Comparison of ENCODE assay signal across 9 cellular contexts in genomic region chr11:57667065-57667714, GRCh38. TPM values are rescaled to one million over a fixed set of nuclear protein-coding genes. Genes with fewer than 3 reads are reported as not detected.
A peak's percentile ranks its signal among the peaks of the same experiment; 100 is the strongest.
DNase-seq lines count a peak whose midpoint lies in the region; ATAC-seq, FAIRE-seq and TF ChIP-seq lines count a peak whose summit lies in the region.
"Had no signal": no experiment of that assay in that cellular context is flagged by ENCODE, and none has a peak within 500 bp of the region (broad histone marks: within the 10 kb centered on the region; RNA-seq: fewer than 3 reads in every experiment).

No MANE protein-coding gene starts in this region.

- H3K36me3 ChIP-seq in keratinocyte (ENCODE audit: control insufficient read depth in 2 of 2, extremely low read depth in 1 of 2, insufficient read depth in 2 of 2, low read length in 2 of 2) = peaks cover 3% of the 10 kb centered on the region in 2 experiments

- peak overlapping the region; percentile 69 to 98 (median 92) for H3K4me3 ChIP-seq in keratinocyte (ENCODE audit: control insufficient read depth in 2 of 3, extremely low read depth in 1 of 3, insufficient read depth in 2 of 3, low read depth in 1 of 3, low read length in 3 of 3)

- H3K4me1 ChIP-seq in keratinocyte (ENCODE audit: control insufficient read depth, extremely low read depth, insufficient read depth, low read length) = peaks cover 19% of the 10 kb centered on the region

- no peaks in the 10 kb centered on the region for H3K27me3 ChIP-seq in keratinocyte (ENCODE audit: control insufficient read depth, extremely low read depth, insufficient read depth, low read length)

- no peak for TF ChIP-seq CTCF in keratinocyte (optimal IDR thresholded peaks at IDR 0.05 in 1 of 3, IDR thresholded peaks at IDR 0.05 in 1 of 3, conservative IDR thresholded peaks at IDR 0.05 in 1 of 3; ENCODE audit: extremely low read depth in 1 of 3, insufficient read depth in 2 of 3, low read length in 3 of 3)

- dilution Hi-C loops in keratinocyte (cut with MboI; ENCODE audit: extremely low pct_ligation_motif_present, low sequenced_read_pairs) = no loop called here

- peak overlapping the region; percentile 99 for H3K4me2 ChIP-seq in keratinocyte (ENCODE audit: control insufficient read depth, extremely low read depth, insufficient read depth, low read depth, low read length)

- H3K9ac ChIP-seq in keratinocyte (ENCODE audit: control insufficient read depth, extremely low read depth, insufficient read depth, low read length) = peak overlapping the region; percentile 98

- H2AFZ ChIP-seq in keratinocyte (ENCODE audit: control insufficient read depth, low read length) = peak overlapping the region; percentile 91

- H3K79me2 ChIP-seq in keratinocyte (ENCODE audit: control insufficient read depth, insufficient read depth, low read length) = peaks cover 39% of the 10 kb centered on the region

- peak; percentile 57 for FAIRE-seq in keratinocyte (lab: Jason Lieb, UNC)

- no peaks in the 10 kb centered on the region for H3K9me1 ChIP-seq in keratinocyte (ENCODE audit: control insufficient read depth, extremely low read depth, insufficient read depth, low read length)

- no peaks in the 10 kb centered on the region for H3K9me3 ChIP-seq in keratinocyte (ENCODE audit: control insufficient read depth, low read depth, low read length)

- peak overlapping the region; percentile 99 for H3K27ac ChIP-seq in keratinocyte (ENCODE audit: control insufficient read depth, insufficient read depth, low read length)

- H4K20me1 ChIP-seq in keratinocyte (ENCODE audit: control insufficient read depth, extremely low read depth, insufficient read depth, low read length) = no peaks in the 10 kb centered on the region

- DNase-seq in AG20443 (ENCODE audit: low spot score) (peak; percentile 96), NCI-H446 (lab: John Stamatoyannopoulos, UW) (peak; percentile 98), cerebellum (ENCODE audit: low spot score) (peak; percentile 97), keratinocyte (ENCODE audit: low read depth, low spot score) (peak; percentile 92)
- peak; percentile 84 for DNase-seq in activated CD4-positive, CD25-positive, alpha-beta regulatory T cell treated with anti-CD3 and anti-CD28 coated beads, Interleukin-2, amount 50 U/mL, for 72 hours
- DNase-seq in stimulated activated CD4-positive, alpha-beta T cell treated with anti-CD3 and anti-CD28 coated beads, Interleukin-12 subunit alpha, Interleukin-12 subunit beta, amount 100 ng/mL, for 48 hours (ENCODE audit: low read depth in 2 of 3, low spot score in 1 of 3) = peak; percentile 38 to 89 (median 87)

- peak; percentile 55 for ATAC-seq in GM19043 (IDR thresholded peaks at IDR 0.05; ENCODE audit: low read depth, unreplicated experiment)
- ATAC-seq in HG03354 (IDR thresholded peaks at IDR 0.05; ENCODE audit: poor library complexity, severe bottlenecking, unreplicated experiment) = peak; percentile 74

RNA-seq across cellular contexts. Expression of gene ZDHHC5, which starts 0.7 kb away (rescaled TPM):
- total RNA-seq in cerebellum = 23.0 TPM
- polyA plus RNA-seq in keratinocyte = 78.8 to 94.6 TPM (median 79.3 TPM) in 3 replicates
- polyA plus RNA-seq in keratinocyte (2011; ENCODE audit: low read depth) = 20.0 TPM
- 42.1 and 51.9 TPM in 2 replicates for polyA plus RNA-seq in keratinocyte (2011; cell fraction: cytosol; rRNA removed)
- 138 and 141 TPM in 2 replicates for polyA plus RNA-seq in keratinocyte (2011; cell fraction: nucleus; rRNA removed)
- 49.6 and 67.7 TPM in 2 replicates for polyA plus RNA-seq in keratinocyte (2012; ENCODE audit: low replicate concordance)
- 134 to 174 TPM (median 153 TPM) in 3 replicates for polyA minus RNA-seq in keratinocyte
- 51.8 TPM for polyA minus RNA-seq in keratinocyte (2011; cell fraction: cytosol; rRNA and poly(A)+ RNA removed)
- 135 and 254 TPM in 2 replicates for polyA minus RNA-seq in keratinocyte (2011; cell fraction: nucleus; rRNA and poly(A)+ RNA removed)

RNA-seq across cellular contexts. Expression of gene CLP1, which starts 9.6 kb away (rescaled TPM):
- 8.3 TPM for total RNA-seq in cerebellum
- polyA plus RNA-seq in keratinocyte = 24.6 to 41.7 TPM (median 25.0 TPM) in 3 replicates
- 13.5 TPM for polyA plus RNA-seq in keratinocyte (2011; ENCODE audit: low read depth)
- 18.4 and 27.3 TPM in 2 replicates for polyA plus RNA-seq in keratinocyte (2011; cell fraction: cytosol; rRNA removed)
- polyA plus RNA-seq in keratinocyte (2011; cell fraction: nucleus; rRNA removed) = 30.9 and 40.4 TPM in 2 replicates
- 19.0 and 19.3 TPM in 2 replicates for polyA plus RNA-seq in keratinocyte (2012; ENCODE audit: low replicate concordance)
- polyA minus RNA-seq in keratinocyte = 10.0 to 27.2 TPM (median 23.5 TPM) in 3 replicates
- 11.5 TPM for polyA minus RNA-seq in keratinocyte (2011; cell fraction: cytosol; rRNA and poly(A)+ RNA removed)
- polyA minus RNA-seq in keratinocyte (2011; cell fraction: nucleus; rRNA and poly(A)+ RNA removed) = 12.9 and 15.7 TPM in 2 replicates

RNA-seq across cellular contexts. Expression of gene YPEL4, which starts 17.5 kb away (rescaled TPM):
- total RNA-seq in cerebellum = 1.8 TPM
- 0.05 to 0.14 TPM in 2 of 3 replicates, not detected in the other for polyA plus RNA-seq in keratinocyte
- polyA plus RNA-seq in keratinocyte (2011; ENCODE audit: low read depth) = 2.7 TPM
- not detected in 2 replicates for polyA plus RNA-seq in keratinocyte (2011; cell fraction: cytosol; rRNA removed)
- 0.10 TPM in 1 of 2 replicates, not detected in the other for polyA plus RNA-seq in keratinocyte (2011; cell fraction: nucleus; rRNA removed)
- polyA plus RNA-seq in keratinocyte (2012; ENCODE audit: low replicate concordance) = 0.10 and 0.75 TPM in 2 replicates
- not detected in 3 replicates for polyA minus RNA-seq in keratinocyte
- polyA minus RNA-seq in keratinocyte (2011; cell fraction: cytosol; rRNA and poly(A)+ RNA removed) = not detected
- polyA minus RNA-seq in keratinocyte (2011; cell fraction: nucleus; rRNA and poly(A)+ RNA removed) = not detected in 2 replicates
- total RNA-seq: activated CD8-positive, alpha-beta memory T cell treated with anti-CD3 and anti-CD28 coated beads for 36 hours had no signal

RNA-seq across cellular contexts. Expression of gene MED19, which starts 44.8 kb away (rescaled TPM):
- 15.3 TPM for total RNA-seq in cerebellum
- polyA plus RNA-seq in keratinocyte = 16.3 to 21.8 TPM (median 19.3 TPM) in 3 replicates
- polyA plus RNA-seq in keratinocyte (2011; ENCODE audit: low read depth) = 21.2 TPM
- 15.3 and 18.0 TPM in 2 replicates for polyA plus RNA-seq in keratinocyte (2011; cell fraction: cytosol; rRNA removed)
- 15.3 and 16.4 TPM in 2 replicates for polyA plus RNA-seq in keratinocyte (2011; cell fraction: nucleus; rRNA removed)
- polyA plus RNA-seq in keratinocyte (2012; ENCODE audit: low replicate concordance) = 15.8 and 21.1 TPM in 2 replicates
- 1.8 to 6.7 TPM (median 5.9 TPM) in 3 replicates for polyA minus RNA-seq in keratinocyte
- polyA minus RNA-seq in keratinocyte (2011; cell fraction: cytosol; rRNA and poly(A)+ RNA removed) = 10.9 TPM
- polyA minus RNA-seq in keratinocyte (2011; cell fraction: nucleus; rRNA and poly(A)+ RNA removed) = 3.1 and 4.2 TPM in 2 replicates

RNA-seq across cellular contexts. Expression of gene TMX2, which starts 45.2 kb away (rescaled TPM):
- 57.3 TPM for total RNA-seq in cerebellum
- polyA plus RNA-seq in keratinocyte = 92.8 to 101 TPM (median 93.6 TPM) in 3 replicates
- polyA plus RNA-seq in keratinocyte (2011; ENCODE audit: low read depth) = 43.9 TPM
- 66.7 and 104 TPM in 2 replicates for polyA plus RNA-seq in keratinocyte (2011; cell fraction: cytosol; rRNA removed)
- 148 and 161 TPM in 2 replicates for polyA plus RNA-seq in keratinocyte (2011; cell fraction: nucleus; rRNA removed)
- polyA plus RNA-seq in keratinocyte (2012; ENCODE audit: low replicate concordance) = 73.1 and 83.4 TPM in 2 replicates
- polyA minus RNA-seq in keratinocyte = 122 to 145 TPM (median 133 TPM) in 3 replicates
- 82.5 TPM for polyA minus RNA-seq in keratinocyte (2011; cell fraction: cytosol; rRNA and poly(A)+ RNA removed)
- polyA minus RNA-seq in keratinocyte (2011; cell fraction: nucleus; rRNA and poly(A)+ RNA removed) = 69.2 and 87.1 TPM in 2 replicates

Comparison
In these comparisons a context has a peak if more than half of its experiments do, and no peak if none do; other contexts are left out.
1. Peak in every context shown above with its lines: DNase-seq, ATAC-seq, H3K4me3 ChIP-seq and H3K27ac ChIP-seq.